Comparison of ENCODE assay signal across 9 cellular contexts in the genomic region with DNA sequence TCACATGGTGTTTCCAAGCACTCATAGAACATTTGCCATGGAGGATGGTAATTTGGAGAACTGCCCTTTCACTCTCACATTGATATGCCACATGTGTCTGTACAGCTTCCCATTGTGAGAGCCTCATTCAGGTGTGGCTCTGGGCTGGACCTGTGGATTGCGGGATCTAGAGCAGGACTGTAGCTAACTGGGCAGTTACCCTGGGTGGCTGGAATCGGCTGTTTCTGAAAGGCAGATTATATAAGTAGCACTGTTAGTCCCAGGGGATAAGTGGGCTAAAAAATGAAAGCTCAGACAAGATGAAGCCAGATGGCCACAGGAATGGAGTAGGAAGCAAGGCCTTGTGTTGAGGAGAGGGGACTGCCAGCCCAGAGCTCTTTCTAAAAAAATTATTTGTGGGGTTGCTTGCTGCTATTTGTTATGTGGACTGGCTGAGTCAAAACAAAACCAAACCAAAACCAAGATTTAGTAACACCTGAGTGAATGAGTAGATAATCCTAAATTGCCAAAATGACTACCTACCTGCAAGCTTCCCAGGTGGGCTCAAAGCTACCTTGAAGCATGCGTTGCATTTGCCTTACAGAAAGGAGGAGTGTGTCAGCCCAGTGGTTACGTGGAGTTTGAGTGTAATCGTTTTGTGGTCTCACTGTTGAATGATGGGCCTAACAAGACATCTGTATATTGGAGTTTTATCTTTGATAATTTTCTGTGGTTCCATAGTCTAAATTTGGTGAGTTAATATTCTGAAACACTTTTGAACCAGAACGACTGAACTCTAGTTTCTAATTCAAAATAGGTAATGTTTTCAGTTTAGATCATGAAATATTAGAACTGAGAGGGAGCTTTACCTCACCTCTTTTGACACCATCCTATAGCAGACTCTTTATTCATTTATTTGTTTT. TPM values are rescaled to one million over a fixed set of nuclear protein-coding genes. Genes with fewer than 3 reads are reported as not detected.
DNase-seq lines count a peak whose midpoint lies in the region; ATAC-seq and TF ChIP-seq lines count a peak whose summit lies in the region.
"Had no signal": no experiment of that assay in that cellular context is flagged by ENCODE, and none has a peak within 500 bp of the region (broad histone marks: within the 10 kb centered on the region; RNA-seq: fewer than 3 reads in every experiment).

No MANE protein-coding gene starts in this region.

- no peaks in the 10 kb centered on the region for H3K27me3 ChIP-seq in dorsolateral prefrontal cortex
- H3K27me3 ChIP-seq: body of pancreas had no signal

- H3K4me3 ChIP-seq in GM12865 (ENCODE audit: low read depth, low read length) (peak overlapping the region; percentile 34), dorsolateral prefrontal cortex (no peak overlapping the region)
- H3K4me3 ChIP-seq: body of pancreas had no signal

- H3K4me1 Mint-ChIP-seq in naive thymus-derived CD8-positive, alpha-beta T cell, result peaks cover 0 to 8% (median 1%) of the 10 kb centered on the region in 4 donors

- no peaks in the 10 kb centered on the region for H3K27me3 Mint-ChIP-seq in naive thymus-derived CD8-positive, alpha-beta T cell

- H3K27ac ChIP-seq in dorsolateral prefrontal cortex, result peak overlapping the region in 51 of 59 donors; percentile 4 to 90 (median 70)
- H3K27ac ChIP-seq: body of pancreas had no signal

- peak; percentile 78 for ATAC-seq in GM19455 (IDR thresholded peaks at IDR 0.05; ENCODE audit: unreplicated experiment)
- peak; percentile 68 for ATAC-seq in HG03095 (IDR thresholded peaks at IDR 0.05; ENCODE audit: unreplicated experiment)
- no peak for ATAC-seq in naive thymus-derived CD8-positive, alpha-beta T cell
- ATAC-seq: body of pancreas had no signal

- no peak overlapping the region for H3K4me3 Mint-ChIP-seq in naive thymus-derived CD8-positive, alpha-beta T cell

- no peaks in the 10 kb centered on the region for H3K9me3 Mint-ChIP-seq in naive thymus-derived CD8-positive, alpha-beta T cell

- TF ChIP-seq CTCF in GM12865 (IDR thresholded peaks at IDR 0.05; ENCODE audit: insufficient read depth, low read depth, low read length, missing control alignments) (no peak), dorsolateral prefrontal cortex (IDR thresholded peaks at IDR 0.05 in 54 of 56, conservative IDR thresholded peaks at IDR 0.05 in 2 of 56; ENCODE audit: low read depth in 1 of 56, partially characterized antibody in 56 of 56) (no peak)

- peaks cover 2 to 62% (median 16%) of the 10 kb centered on the region in 3 donors for H3K36me3 Mint-ChIP-seq in naive thymus-derived CD8-positive, alpha-beta T cell

- H3K27ac Mint-ChIP-seq in naive thymus-derived CD8-positive, alpha-beta T cell, result peak overlapping the region in 4 of 10 donors; percentile 4 to 66 (median 26)

- POLR2A ChIA-PET in naive thymus-derived CD8-positive, alpha-beta T cell (lab: Charles Lee), result interaction anchor here (0.6 to 0.8 kb wide), 2 partner anchors 60 to 967 kb away, joined by 3 read pairs; no protein-coding TSS in a partner anchor

- intact Hi-C loops in dorsolateral prefrontal cortex (cut with DNase I), result no loop called here

- peak; percentile 91 for DNase-seq in GM12865 (ENCODE audit: low read depth)
- no peak for DNase-seq in dorsolateral prefrontal cortex
- no peak for DNase-seq in NK-92 treated with Interleukin-12 subunit alpha and Interleukin-12 subunit beta, amount 100 ng/mL, for 24 hours (lab: John Stamatoyannopoulos, UW)
- DNase-seq in naive thymus-derived CD8-positive, alpha-beta T cell, result no peak
- no peak for DNase-seq in T-helper 9 cell
- no peak for DNase-seq in GM03348 (ENCODE audit: low spot score)
- DNase-seq: body of pancreas had no signal

RNA-seq across cellular contexts. Expression of a gene that starts 58.0 kb away (rescaled TPM):
- 100 to 1,000 TPM in 15 of 120 experiments, 10 to 100 TPM in 105; 60.3 to 122 (median 85.0) TPM for total RNA-seq in dorsolateral prefrontal cortex
- 10 to 100 TPM; 36.9 to 43.5 TPM for total RNA-seq in naive thymus-derived CD8-positive, alpha-beta T cell
- polyA plus RNA-seq in naive thymus-derived CD8-positive, alpha-beta T cell, result 10 to 100 TPM; 26.1 to 32.1 (median 29.2) TPM

RNA-seq across cellular contexts. Expression of a gene that starts 58.8 kb away (rescaled TPM):
- 100 to 1,000 TPM; 123 to 223 (median 176) TPM for total RNA-seq in dorsolateral prefrontal cortex
- 10 to 100 TPM; 44.5 to 48.6 TPM for total RNA-seq in naive thymus-derived CD8-positive, alpha-beta T cell
- 10 to 100 TPM in 2 of 3 donors, 1 to 10 TPM in 1; 6.8 to 11.3 (median 10.3) TPM for polyA plus RNA-seq in naive thymus-derived CD8-positive, alpha-beta T cell

Comparison
In these comparisons a context has a peak if more than half of its experiments do, and no peak if none do; other contexts are left out.
1. ATAC-seq: peak in GM19455 (single experiment) and HG03095 (single experiment); none in naive thymus-derived CD8-positive, alpha-beta T cell (0 of 2).